In genomic region chr14:75176142-75176820, GRCh38 we compare ENCODE assay signal across 1 cellular context.
TF ChIP-seq lines count a peak whose summit lies in the region.

TMED10 (minus strand) TSS chr14:75176612; CDS start chr14:75176579, 33 bp downstream.

TF ChIP-seq in HepG2, 621 proteins besides CTCF, POLR2A, EP300 and RAD21 (continued from another document and continues in another):
- TF ChIP-seq, protein P1, sequence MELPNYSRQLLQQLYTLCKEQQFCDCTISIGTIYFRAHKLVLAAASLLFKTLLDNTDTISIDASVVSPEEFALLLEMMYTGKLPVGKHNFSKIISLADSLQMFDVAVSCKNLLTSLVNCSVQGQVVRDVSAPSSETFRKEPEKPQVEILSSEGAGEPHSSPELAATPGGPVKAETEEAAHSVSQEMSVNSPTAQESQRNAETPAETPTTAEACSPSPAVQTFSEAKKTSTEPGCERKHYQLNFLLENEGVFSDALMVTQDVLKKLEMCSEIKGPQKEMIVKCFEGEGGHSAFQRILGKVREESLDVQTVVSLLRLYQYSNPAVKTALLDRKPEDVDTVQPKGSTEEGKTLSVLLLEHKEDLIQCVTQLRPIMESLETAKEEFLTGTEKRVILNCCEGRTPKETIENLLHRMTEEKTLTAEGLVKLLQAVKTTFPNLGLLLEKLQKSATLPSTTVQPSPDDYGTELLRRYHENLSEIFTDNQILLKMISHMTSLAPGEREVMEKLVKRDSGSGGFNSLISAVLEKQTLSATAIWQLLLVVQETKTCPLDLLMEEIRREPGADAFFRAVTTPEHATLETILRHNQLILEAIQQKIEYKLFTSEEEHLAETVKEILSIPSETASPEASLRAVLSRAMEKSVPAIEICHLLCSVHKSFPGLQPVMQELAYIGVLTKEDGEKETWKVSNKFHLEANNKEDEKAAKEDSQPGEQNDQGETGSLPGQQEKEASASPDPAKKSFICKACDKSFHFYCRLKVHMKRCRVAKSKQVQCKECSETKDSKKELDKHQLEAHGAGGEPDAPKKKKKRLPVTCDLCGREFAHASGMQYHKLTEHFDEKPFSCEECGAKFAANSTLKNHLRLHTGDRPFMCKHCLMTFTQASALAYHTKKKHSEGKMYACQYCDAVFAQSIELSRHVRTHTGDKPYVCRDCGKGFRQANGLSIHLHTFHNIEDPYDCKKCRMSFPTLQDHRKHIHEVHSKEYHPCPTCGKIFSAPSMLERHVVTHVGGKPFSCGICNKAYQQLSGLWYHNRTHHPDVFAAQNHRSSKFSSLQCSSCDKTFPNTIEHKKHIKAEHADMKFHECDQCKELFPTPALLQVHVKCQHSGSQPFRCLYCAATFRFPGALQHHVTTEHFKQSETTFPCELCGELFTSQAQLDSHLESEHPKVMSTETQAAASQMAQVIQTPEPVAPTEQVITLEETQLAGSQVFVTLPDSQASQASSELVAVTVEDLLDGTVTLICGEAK (IDR thresholded peaks at IDR 0.05), result peak; percentile 40; the same call in 1 of the 2 replicates
- TF ChIP-seq, protein P1 (CRISPR knock-in tag; IDR thresholded peaks at IDR 0.05), result peak; percentile 85
- TF ChIP-seq EHMT2 (IDR thresholded peaks at IDR 0.05; ENCODE audit: borderline replicate concordance, low read depth, low read length) (peak; percentile 72; the same call in 1 of the 2 replicates), TAF1 (CRISPR knock-in tag; IDR thresholded peaks at IDR 0.05) (peak; percentile 90), ZNF616 (CRISPR knock-in tag; IDR thresholded peaks at IDR 0.05; ENCODE audit: low read depth) (no peak), ZNF256 (CRISPR knock-in tag; conservative IDR thresholded peaks at IDR 0.05) (peak; percentile 74; the same call in 1 of the 2 replicates), HMGXB3 (CRISPR knock-in tag; IDR thresholded peaks at IDR 0.05; ENCODE audit: borderline replicate concordance) (peak; percentile 89), KLF15 (CRISPR knock-in tag; IDR thresholded peaks at IDR 0.05; ENCODE audit: borderline replicate concordance) (peak; percentile 31; the same call in 1 of the 2 replicates), DBP (CRISPR knock-in tag; IDR thresholded peaks at IDR 0.05; ENCODE audit: not compliant biosample characterization) (peak; percentile 32), GZF1 (CRISPR knock-in tag; IDR thresholded peaks at IDR 0.05) (0 out of 2 replicates have a peak, but pooled peaks have one; percentile 65), ZNF350 (CRISPR knock-in tag; IDR thresholded peaks at IDR 0.05; ENCODE audit: borderline replicate concordance, low read depth) (peak; percentile 78; the same call in 1 of the 2 replicates), ZNF205 (CRISPR knock-in tag; IDR thresholded peaks at IDR 0.05) (peak; percentile 85; the same call in 1 of the 2 replicates), ZNF777 (CRISPR knock-in tag; IDR thresholded peaks at IDR 0.05) (peak; percentile 72; the same call in 1 of the 2 replicates), ZBTB8A (CRISPR knock-in tag; IDR thresholded peaks at IDR 0.05; ENCODE audit: borderline replicate concordance, low read depth) (no peak), ZSCAN22 (CRISPR knock-in tag; IDR thresholded peaks at IDR 0.05) (0 out of 2 replicates have a peak, but pooled peaks have one; percentile 44), HNRNPH1 (optimal IDR thresholded peaks at IDR 0.05; ENCODE audit: low read depth, low read length) (no peak), ZNF691 (CRISPR knock-in tag; IDR thresholded peaks at IDR 0.05; ENCODE audit: borderline replicate concordance, low read depth) (peak; percentile 60; the same call in 1 of the 2 replicates), SOX13 (IDR thresholded peaks at IDR 0.05) (no peak), SOX13 (CRISPR knock-in tag; conservative IDR thresholded peaks at IDR 0.05 in 1 of 2, IDR thresholded peaks at IDR 0.05 in 1 of 2) (peak in 1 of 2 experiments; percentile 29; a peak in 2 of 4 replicates)
- TF ChIP-seq, protein P2, sequence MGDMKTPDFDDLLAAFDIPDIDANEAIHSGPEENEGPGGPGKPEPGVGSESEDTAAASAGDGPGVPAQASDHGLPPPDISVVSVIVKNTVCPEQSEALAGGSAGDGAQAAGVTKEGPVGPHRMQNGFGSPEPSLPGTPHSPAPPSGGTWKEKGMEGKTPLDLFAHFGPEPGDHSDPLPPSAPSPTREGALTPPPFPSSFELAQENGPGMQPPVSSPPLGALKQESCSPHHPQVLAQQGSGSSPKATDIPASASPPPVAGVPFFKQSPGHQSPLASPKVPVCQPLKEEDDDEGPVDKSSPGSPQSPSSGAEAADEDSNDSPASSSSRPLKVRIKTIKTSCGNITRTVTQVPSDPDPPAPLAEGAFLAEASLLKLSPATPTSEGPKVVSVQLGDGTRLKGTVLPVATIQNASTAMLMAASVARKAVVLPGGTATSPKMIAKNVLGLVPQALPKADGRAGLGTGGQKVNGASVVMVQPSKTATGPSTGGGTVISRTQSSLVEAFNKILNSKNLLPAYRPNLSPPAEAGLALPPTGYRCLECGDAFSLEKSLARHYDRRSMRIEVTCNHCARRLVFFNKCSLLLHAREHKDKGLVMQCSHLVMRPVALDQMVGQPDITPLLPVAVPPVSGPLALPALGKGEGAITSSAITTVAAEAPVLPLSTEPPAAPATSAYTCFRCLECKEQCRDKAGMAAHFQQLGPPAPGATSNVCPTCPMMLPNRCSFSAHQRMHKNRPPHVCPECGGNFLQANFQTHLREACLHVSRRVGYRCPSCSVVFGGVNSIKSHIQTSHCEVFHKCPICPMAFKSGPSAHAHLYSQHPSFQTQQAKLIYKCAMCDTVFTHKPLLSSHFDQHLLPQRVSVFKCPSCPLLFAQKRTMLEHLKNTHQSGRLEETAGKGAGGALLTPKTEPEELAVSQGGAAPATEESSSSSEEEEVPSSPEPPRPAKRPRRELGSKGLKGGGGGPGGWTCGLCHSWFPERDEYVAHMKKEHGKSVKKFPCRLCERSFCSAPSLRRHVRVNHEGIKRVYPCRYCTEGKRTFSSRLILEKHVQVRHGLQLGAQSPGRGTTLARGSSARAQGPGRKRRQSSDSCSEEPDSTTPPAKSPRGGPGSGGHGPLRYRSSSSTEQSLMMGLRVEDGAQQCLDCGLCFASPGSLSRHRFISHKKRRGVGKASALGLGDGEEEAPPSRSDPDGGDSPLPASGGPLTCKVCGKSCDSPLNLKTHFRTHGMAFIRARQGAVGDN (CRISPR knock-in tag; IDR thresholded peaks at IDR 0.05), result peak; percentile 88
- TF ChIP-seq, protein P3, sequence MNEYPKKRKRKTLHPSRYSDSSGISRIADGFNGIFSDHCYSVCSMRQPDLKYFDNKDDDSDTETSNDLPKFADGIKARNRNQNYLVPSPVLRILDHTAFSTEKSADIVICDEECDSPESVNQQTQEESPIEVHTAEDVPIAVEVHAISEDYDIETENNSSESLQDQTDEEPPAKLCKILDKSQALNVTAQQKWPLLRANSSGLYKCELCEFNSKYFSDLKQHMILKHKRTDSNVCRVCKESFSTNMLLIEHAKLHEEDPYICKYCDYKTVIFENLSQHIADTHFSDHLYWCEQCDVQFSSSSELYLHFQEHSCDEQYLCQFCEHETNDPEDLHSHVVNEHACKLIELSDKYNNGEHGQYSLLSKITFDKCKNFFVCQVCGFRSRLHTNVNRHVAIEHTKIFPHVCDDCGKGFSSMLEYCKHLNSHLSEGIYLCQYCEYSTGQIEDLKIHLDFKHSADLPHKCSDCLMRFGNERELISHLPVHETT (CRISPR knock-in tag; conservative IDR thresholded peaks at IDR 0.05), result peak; percentile 75
- TF ChIP-seq, protein P4, sequence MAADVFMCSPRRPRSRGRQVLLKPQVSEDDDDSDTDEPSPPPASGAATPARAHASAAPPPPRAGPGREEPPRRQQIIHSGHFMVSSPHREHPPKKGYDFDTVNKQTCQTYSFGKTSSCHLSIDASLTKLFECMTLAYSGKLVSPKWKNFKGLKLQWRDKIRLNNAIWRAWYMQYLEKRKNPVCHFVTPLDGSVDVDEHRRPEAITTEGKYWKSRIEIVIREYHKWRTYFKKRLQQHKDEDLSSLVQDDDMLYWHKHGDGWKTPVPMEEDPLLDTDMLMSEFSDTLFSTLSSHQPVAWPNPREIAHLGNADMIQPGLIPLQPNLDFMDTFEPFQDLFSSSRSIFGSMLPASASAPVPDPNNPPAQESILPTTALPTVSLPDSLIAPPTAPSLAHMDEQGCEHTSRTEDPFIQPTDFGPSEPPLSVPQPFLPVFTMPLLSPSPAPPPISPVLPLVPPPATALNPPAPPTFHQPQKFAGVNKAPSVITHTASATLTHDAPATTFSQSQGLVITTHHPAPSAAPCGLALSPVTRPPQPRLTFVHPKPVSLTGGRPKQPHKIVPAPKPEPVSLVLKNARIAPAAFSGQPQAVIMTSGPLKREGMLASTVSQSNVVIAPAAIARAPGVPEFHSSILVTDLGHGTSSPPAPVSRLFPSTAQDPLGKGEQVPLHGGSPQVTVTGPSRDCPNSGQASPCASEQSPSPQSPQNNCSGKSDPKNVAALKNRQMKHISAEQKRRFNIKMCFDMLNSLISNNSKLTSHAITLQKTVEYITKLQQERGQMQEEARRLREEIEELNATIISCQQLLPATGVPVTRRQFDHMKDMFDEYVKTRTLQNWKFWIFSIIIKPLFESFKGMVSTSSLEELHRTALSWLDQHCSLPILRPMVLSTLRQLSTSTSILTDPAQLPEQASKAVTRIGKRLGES (CRISPR knock-in tag; IDR thresholded peaks at IDR 0.05; ENCODE audit: borderline replicate concordance), result 0 out of 2 replicates have a peak, but pooled peaks have one; percentile 78
- TF ChIP-seq, protein P5, sequence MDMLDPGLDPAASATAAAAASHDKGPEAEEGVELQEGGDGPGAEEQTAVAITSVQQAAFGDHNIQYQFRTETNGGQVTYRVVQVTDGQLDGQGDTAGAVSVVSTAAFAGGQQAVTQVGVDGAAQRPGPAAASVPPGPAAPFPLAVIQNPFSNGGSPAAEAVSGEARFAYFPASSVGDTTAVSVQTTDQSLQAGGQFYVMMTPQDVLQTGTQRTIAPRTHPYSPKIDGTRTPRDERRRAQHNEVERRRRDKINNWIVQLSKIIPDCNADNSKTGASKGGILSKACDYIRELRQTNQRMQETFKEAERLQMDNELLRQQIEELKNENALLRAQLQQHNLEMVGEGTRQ (IDR thresholded peaks at IDR 0.05; ENCODE audit: low read depth, low read length), result peak; percentile 90
- TF ChIP-seq, protein P5 (CRISPR knock-in tag; IDR thresholded peaks at IDR 0.05; ENCODE audit: borderline replicate concordance), result peak; percentile 99
